ENCODE assay signal across 11 cellular contexts in the genomic region with DNA sequence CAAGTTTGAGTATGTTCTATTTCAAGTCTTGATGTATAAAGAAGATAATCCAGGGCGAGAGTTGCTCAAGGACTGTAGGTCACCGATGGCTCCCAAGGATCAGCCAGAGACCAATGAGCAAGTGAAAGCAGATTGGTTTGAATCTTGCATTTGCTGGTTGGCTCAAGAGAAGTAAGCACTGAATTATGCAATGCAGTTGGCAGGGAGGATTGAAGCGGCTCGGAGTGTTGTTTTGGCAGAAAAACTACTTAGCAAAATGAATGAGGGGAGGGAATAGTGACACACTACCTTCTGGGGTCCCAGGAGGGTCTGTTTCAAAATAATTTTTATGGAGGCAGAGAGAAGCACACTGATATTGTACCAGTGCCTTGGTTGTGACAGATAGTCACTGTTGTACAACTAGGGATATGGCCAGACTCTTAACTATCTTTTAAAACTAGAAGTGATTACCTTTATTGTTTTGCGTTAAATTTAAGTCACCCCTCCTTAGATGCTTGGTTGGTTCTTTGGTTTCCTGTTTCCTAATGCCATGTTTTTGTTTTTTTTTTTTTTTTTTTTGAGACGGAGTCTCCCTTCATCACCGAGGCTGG. TPM values are rescaled to one million over a fixed set of nuclear protein-coding genes. Genes with fewer than 3 reads are reported as not detected.
DNase-seq lines count a peak whose midpoint lies in the region; ATAC-seq and TF ChIP-seq lines count a peak whose summit lies in the region.
"Had no signal": no experiment of that assay in that cellular context is flagged by ENCODE, and none has a peak within 500 bp of the region (broad histone marks: within the 10 kb centered on the region; RNA-seq: fewer than 3 reads in every experiment).

No MANE protein-coding gene starts in this region.

- TF ChIP-seq CTCF in astrocyte of the cerebellum (IDR thresholded peaks at IDR 0.05; ENCODE audit: low read depth, low read length, missing control alignments), result no peak
- TF ChIP-seq CTCF in activated CD8-positive, alpha-beta T cell treated with anti-CD3 and anti-CD28 coated beads for 36 hours (IDR thresholded peaks at IDR 0.05), result no peak

- H3K36me3 ChIP-seq in skeletal muscle tissue (ENCODE audit: control insufficient read depth in 3 of 3, insufficient read depth in 3 of 3, low read length in 3 of 3), result no peaks in the 10 kb centered on the region

- in situ Hi-C loops in astrocyte of the cerebellum (cut with HindIII; ENCODE audit: low sequenced_read_pairs), result no loop called here

- POLR2A ChIA-PET in activated CD8-positive, alpha-beta T cell treated with anti-CD3 and anti-CD28 coated beads for 36 hours (lab: Charles Lee), result no interaction called here

- no peak overlapping the region for H3K27ac Mint-ChIP-seq in activated CD8-positive, alpha-beta T cell treated with anti-CD3 and anti-CD28 coated beads for 36 hours
- H3K27ac Mint-ChIP-seq: activated T-helper 1 cell treated with anti-CD3 and anti-CD28 coated beads, Interleukin-12 subunit alpha, Interleukin-12 subunit beta, Interleukin-2, Interleukin-4 antibody, amounts not matched to agents 30 ng/mL and 10 ng/mL and 1 ng/mL, durations not matched to agents 14 hours and 24 hours and 36 hours had no signal

- H3K9me3 ChIP-seq in skeletal muscle tissue (ENCODE audit: control insufficient read depth in 3 of 3, low read length in 3 of 3), result no peaks in the 10 kb centered on the region

- intact Hi-C loops in left cardiac atrium (cut with DNase I), result no loop called here
- intact Hi-C loops in activated CD8-positive, alpha-beta T cell treated with anti-CD3 and anti-CD28 coated beads for 36 hours (cut with micrococcal nuclease), result no loop called here

- no peaks in the 10 kb centered on the region for H3K9me3 Mint-ChIP-seq in activated CD8-positive, alpha-beta T cell treated with anti-CD3 and anti-CD28 coated beads for 36 hours
- H3K9me3 Mint-ChIP-seq: activated T-helper 1 cell treated with anti-CD3 and anti-CD28 coated beads, Interleukin-12 subunit alpha, Interleukin-12 subunit beta, Interleukin-2, Interleukin-4 antibody, amounts not matched to agents 30 ng/mL and 10 ng/mL and 1 ng/mL, durations not matched to agents 14 hours and 24 hours and 36 hours had no signal

- peak overlapping the region; percentile 36 for H3K27ac ChIP-seq in skeletal muscle tissue (ENCODE audit: low read depth, low read length)

- H3K4me1 ChIP-seq in skeletal muscle tissue (ENCODE audit: control insufficient read depth in 3 of 3, insufficient read depth in 3 of 3, low read length in 3 of 3), result peaks cover 0 to 10% (median 3%) of the 10 kb centered on the region in 3 donors

- CTCF ChIA-PET in activated CD8-positive, alpha-beta T cell treated with anti-CD3 and anti-CD28 coated beads for 36 hours (lab: Charles Lee), result no interaction called here

- H3K9ac ChIP-seq in skeletal muscle tissue (ENCODE audit: low read depth in 1 of 3, low read length in 3 of 3), result peak overlapping the region in 1 of 3 donors; percentile 3

- no peaks in the 10 kb centered on the region for H3K27me3 ChIP-seq in skeletal muscle tissue (ENCODE audit: control insufficient read depth in 3 of 3, insufficient read depth in 3 of 3, low read length in 3 of 3)

- peak; percentile 31 for DNase-seq in LHCN-M2 (ENCODE audit: low read depth)
- DNase-seq in astrocyte of the cerebellum (ENCODE audit: low read depth), result peak; percentile 11
- peak; percentile 48 for DNase-seq in left cardiac atrium
- DNase-seq in SHP77 treated with DMSO at 0.1 percent for 48 hours (lab: John Stamatoyannopoulos, UW), result no peak
- no peak for DNase-seq in activated CD8-positive, alpha-beta T cell treated with anti-CD3 and anti-CD28 coated beads for 36 hours
- no peak for DNase-seq in UCSD-AML1 (lab: John Stamatoyannopoulos, UW; ENCODE audit: unreplicated experiment)
- DNase-seq: stimulated activated CD8-positive, alpha-beta memory T cell treated with anti-CD3 and anti-CD28 coated beads, Interleukin-4, amount 100 ng/mL, for 48 hours had no signal

- ATAC-seq in left cardiac atrium, result peak; percentile 86 to 92
- no peak for ATAC-seq in GM21447 (IDR thresholded peaks at IDR 0.05; ENCODE audit: unreplicated experiment)
- no peak for ATAC-seq in activated CD8-positive, alpha-beta T cell treated with anti-CD3 and anti-CD28 coated beads for 36 hours

- H3K36me3 Mint-ChIP-seq in activated CD8-positive, alpha-beta T cell treated with anti-CD3 and anti-CD28 coated beads for 36 hours (ENCODE audit: low read depth), result no peaks in the 10 kb centered on the region

- peaks cover 14% of the 10 kb centered on the region for H3K27me3 Mint-ChIP-seq in activated CD8-positive, alpha-beta T cell treated with anti-CD3 and anti-CD28 coated beads for 36 hours

- H3K4me3 Mint-ChIP-seq in activated CD8-positive, alpha-beta T cell treated with anti-CD3 and anti-CD28 coated beads for 36 hours, result no peak overlapping the region
- H3K4me3 Mint-ChIP-seq: activated T-helper 1 cell treated with anti-CD3 and anti-CD28 coated beads, Interleukin-12 subunit alpha, Interleukin-12 subunit beta, Interleukin-2, Interleukin-4 antibody, amounts not matched to agents 30 ng/mL and 10 ng/mL and 1 ng/mL, durations not matched to agents 14 hours and 24 hours and 36 hours had no signal

- H3K4me1 Mint-ChIP-seq in activated CD8-positive, alpha-beta T cell treated with anti-CD3 and anti-CD28 coated beads for 36 hours (ENCODE audit: low read depth), result no peaks in the 10 kb centered on the region

- H3K4me3 ChIP-seq in astrocyte of the cerebellum (ENCODE audit: low read depth, low read length) (no peak overlapping the region), skeletal muscle tissue (ENCODE audit: low read length in 3 of 3) (no peak overlapping the region)

RNA-seq across cellular contexts. Expression of a gene that starts 15.7 kb away (rescaled TPM):
- 23.1 and 29.8 TPM in 2 replicates for total RNA-seq in LHCN-M2 (2014; rRNA removed)
- polyA plus RNA-seq in LHCN-M2 (2012), result 6.9 TPM
- 10 to 100 TPM; 33.4 to 36.2 TPM for total RNA-seq in left cardiac atrium
- 85.1 TPM for total RNA-seq in skeletal muscle tissue
- under 1 TPM; 0.04 to 0.05 TPM for total RNA-seq in activated CD8-positive, alpha-beta T cell treated with anti-CD3 and anti-CD28 coated beads for 36 hours
- total RNA-seq: OCI-LY7 had no signal

Comparison
In these comparisons a context has a peak if more than half of its experiments do, and no peak if none do; other contexts are left out.
1. DNase-seq: peak in LHCN-M2 (single experiment), astrocyte of the cerebellum (single experiment) and left cardiac atrium (single experiment); none in SHP77 treated with DMSO at 0.1 percent for 48 hours (single experiment), activated CD8-positive, alpha-beta T cell treated with anti-CD3 and anti-CD28 coated beads for 36 hours (single experiment) and UCSD-AML1 (single experiment).
2. ATAC-seq: peak in left cardiac atrium (2 of 2); none in GM21447 (single experiment) and activated CD8-positive, alpha-beta T cell treated with anti-CD3 and anti-CD28 coated beads for 36 hours (single experiment).
3. RNA of a gene that starts 15.7 kb away (total RNA-seq): 85.1 TPM in skeletal muscle tissue (single experiment), 33.4 to 36.2 TPM in left cardiac atrium and 23.1 to 29.8 TPM in LHCN-M2; 0.04 to 0.05 TPM in activated CD8-positive, alpha-beta T cell treated with anti-CD3 and anti-CD28 coated beads for 36 hours; every median in the first group is over 10 times any median in the second.